ENCODE assay signal across 1 cellular context in the genomic region with DNA sequence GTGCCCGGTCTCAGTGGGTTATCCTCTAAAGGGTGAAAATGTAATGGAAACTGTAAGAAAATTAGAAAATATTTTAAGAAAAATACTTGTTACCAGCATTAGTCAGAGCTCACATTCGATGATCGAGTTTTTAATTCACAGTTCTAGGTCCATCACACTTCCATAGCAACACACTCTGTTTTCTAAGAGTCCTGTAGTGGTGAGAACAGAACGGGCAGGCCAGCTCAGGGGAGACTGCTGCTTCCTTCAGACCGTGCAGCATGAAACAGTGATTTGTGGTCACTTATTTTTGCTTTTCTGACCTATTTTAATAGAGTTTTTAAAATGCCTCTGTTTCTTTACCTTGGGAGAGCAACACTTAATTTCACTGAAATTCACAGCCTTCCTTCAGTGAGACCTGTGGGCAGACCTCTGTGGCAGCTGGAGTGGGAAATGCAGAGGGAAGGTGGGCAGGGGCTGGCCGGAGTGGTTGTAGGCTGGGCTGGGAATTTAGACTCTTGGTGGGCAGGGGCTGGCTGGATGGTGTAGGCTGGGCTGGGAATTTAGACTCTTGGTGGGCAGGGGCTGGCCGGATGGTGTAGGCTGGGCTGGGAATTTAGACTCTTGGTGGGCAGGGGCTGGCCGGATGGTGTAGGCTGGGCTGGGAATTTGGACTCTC.
TF ChIP-seq lines count a peak whose summit lies in the region.

No MANE protein-coding gene starts in this region.

TF ChIP-seq in H1, 55 proteins besides CTCF, POLR2A, EP300 and RAD21:
- TF ChIP-seq RFX5 (IDR thresholded peaks at IDR 0.05; ENCODE audit: borderline replicate concordance, low read depth, low read length) (no peak), NANOG (IDR thresholded peaks at IDR 0.05; ENCODE audit: insufficient read depth, low read depth, low read length, poor library complexity, severe bottlenecking) (no peak), TEAD4 (IDR thresholded peaks at IDR 0.05; ENCODE audit: low read depth, low read length) (no peak), SP1 (IDR thresholded peaks at IDR 0.05; ENCODE audit: low read depth, low read length) (no peak), TCF12 (IDR thresholded peaks at IDR 0.05; ENCODE audit: low read depth, low read length) (no peak), TAF1 (IDR thresholded peaks at IDR 0.05; ENCODE audit: low read depth, low read length) (no peak), BACH1 (IDR thresholded peaks at IDR 0.05; ENCODE audit: low read length) (no peak)
- TF ChIP-seq, protein P1, sequence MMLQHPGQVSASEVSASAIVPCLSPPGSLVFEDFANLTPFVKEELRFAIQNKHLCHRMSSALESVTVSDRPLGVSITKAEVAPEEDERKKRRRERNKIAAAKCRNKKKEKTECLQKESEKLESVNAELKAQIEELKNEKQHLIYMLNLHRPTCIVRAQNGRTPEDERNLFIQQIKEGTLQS (IDR thresholded peaks at IDR 0.05; ENCODE audit: insufficient read depth, low read depth, low read length): no peak
- TF ChIP-seq, protein P2, sequence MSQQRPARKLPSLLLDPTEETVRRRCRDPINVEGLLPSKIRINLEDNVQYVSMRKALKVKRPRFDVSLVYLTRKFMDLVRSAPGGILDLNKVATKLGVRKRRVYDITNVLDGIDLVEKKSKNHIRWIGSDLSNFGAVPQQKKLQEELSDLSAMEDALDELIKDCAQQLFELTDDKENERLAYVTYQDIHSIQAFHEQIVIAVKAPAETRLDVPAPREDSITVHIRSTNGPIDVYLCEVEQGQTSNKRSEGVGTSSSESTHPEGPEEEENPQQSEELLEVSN (IDR thresholded peaks at IDR 0.05): no peak
- TF ChIP-seq, protein P3, sequence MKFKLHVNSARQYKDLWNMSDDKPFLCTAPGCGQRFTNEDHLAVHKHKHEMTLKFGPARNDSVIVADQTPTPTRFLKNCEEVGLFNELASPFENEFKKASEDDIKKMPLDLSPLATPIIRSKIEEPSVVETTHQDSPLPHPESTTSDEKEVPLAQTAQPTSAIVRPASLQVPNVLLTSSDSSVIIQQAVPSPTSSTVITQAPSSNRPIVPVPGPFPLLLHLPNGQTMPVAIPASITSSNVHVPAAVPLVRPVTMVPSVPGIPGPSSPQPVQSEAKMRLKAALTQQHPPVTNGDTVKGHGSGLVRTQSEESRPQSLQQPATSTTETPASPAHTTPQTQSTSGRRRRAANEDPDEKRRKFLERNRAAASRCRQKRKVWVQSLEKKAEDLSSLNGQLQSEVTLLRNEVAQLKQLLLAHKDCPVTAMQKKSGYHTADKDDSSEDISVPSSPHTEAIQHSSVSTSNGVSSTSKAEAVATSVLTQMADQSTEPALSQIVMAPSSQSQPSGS (IDR thresholded peaks at IDR 0.05; ENCODE audit: low read length): no peak
